Comparison of ENCODE assay signal across 1 cellular context in the genomic region with DNA sequence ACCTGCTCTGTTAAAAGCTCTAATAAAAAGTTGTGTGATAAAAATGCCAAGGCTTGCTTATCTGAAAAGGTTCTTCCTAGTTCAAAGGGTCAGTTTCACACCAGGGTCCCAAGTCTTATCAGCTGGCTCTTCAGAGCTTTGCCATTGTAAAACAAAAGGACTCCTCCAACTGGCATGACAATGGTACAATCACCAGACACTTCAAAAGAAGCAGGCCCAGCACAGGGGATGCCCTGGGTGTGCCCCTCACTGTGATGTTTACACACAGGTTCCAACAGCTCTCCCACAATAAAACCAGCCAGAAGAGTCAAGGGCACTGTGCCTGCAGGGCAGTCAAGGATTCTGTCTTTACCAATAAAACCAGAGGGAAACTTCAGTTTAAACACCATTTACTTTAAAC.
TF ChIP-seq lines count a peak whose summit lies in the region.

No MANE protein-coding gene starts in this region.

TF ChIP-seq in GM23338, 12 proteins besides CTCF, POLR2A, EP300 and RAD21 (continued from another document):
- TF ChIP-seq, protein P1, sequence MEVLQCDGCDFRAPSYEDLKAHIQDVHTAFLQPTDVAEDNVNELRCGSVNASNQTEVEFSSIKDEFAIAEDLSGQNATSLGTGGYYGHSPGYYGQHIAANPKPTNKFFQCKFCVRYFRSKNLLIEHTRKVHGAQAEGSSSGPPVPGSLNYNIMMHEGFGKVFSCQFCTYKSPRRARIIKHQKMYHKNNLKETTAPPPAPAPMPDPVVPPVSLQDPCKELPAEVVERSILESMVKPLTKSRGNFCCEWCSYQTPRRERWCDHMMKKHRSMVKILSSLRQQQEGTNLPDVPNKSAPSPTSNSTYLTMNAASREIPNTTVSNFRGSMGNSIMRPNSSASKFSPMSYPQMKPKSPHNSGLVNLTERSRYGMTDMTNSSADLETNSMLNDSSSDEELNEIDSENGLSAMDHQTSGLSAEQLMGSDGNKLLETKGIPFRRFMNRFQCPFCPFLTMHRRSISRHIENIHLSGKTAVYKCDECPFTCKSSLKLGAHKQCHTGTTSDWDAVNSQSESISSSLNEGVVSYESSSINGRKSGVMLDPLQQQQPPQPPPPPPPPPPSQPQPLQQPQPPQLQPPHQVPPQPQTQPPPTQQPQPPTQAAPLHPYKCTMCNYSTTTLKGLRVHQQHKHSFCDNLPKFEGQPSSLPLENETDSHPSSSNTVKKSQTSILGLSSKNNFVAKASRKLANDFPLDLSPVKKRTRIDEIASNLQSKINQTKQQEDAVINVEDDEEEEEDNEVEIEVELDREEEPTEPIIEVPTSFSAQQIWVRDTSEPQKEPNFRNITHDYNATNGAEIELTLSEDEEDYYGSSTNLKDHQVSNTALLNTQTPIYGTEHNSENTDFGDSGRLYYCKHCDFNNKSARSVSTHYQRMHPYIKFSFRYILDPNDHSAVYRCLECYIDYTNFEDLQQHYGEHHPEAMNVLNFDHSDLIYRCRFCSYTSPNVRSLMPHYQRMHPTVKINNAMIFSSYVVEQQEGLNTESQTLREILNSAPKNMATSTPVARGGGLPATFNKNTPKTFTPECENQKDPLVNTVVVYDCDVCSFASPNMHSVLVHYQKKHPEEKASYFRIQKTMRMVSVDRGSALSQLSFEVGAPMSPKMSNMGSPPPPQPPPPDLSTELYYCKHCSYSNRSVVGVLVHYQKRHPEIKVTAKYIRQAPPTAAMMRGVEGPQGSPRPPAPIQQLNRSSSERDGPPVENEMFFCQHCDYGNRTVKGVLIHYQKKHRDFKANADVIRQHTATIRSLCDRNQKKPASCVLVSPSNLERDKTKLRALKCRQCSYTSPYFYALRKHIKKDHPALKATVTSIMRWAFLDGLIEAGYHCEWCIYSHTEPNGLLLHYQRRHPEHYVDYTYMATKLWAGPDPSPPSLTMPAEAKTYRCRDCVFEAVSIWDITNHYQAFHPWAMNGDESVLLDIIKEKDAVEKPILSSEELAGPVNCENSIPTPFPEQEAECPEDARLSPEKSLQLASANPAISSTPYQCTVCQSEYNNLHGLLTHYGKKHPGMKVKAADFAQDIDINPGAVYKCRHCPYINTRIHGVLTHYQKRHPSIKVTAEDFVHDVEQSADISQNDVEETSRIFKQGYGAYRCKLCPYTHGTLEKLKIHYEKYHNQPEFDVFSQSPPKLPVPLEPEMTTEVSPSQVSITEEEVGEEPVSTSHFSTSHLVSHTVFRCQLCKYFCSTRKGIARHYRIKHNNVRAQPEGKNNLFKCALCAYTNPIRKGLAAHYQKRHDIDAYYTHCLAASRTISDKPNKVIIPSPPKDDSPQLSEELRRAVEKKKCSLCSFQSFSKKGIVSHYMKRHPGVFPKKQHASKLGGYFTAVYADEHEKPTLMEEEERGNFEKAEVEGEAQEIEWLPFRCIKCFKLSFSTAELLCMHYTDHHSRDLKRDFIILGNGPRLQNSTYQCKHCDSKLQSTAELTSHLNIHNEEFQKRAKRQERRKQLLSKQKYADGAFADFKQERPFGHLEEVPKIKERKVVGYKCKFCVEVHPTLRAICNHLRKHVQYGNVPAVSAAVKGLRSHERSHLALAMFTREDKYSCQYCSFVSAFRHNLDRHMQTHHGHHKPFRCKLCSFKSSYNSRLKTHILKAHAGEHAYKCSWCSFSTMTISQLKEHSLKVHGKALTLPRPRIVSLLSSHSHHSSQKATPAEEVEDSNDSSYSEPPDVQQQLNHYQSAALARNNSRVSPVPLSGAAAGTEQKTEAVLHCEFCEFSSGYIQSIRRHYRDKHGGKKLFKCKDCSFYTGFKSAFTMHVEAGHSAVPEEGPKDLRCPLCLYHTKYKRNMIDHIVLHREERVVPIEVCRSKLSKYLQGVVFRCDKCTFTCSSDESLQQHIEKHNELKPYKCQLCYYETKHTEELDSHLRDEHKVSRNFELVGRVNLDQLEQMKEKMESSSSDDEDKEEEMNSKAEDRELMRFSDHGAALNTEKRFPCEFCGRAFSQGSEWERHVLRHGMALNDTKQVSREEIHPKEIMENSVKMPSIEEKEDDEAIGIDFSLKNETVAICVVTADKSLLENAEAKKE (CRISPR knock-in tag; IDR thresholded peaks at IDR 0.05): peak; percentile 66; the same call in 1 of the 2 replicates
- TF ChIP-seq JUNB (IDR thresholded peaks at IDR 0.05; ENCODE audit: unreplicated experiment): no peak
- TF ChIP-seq, protein P2, sequence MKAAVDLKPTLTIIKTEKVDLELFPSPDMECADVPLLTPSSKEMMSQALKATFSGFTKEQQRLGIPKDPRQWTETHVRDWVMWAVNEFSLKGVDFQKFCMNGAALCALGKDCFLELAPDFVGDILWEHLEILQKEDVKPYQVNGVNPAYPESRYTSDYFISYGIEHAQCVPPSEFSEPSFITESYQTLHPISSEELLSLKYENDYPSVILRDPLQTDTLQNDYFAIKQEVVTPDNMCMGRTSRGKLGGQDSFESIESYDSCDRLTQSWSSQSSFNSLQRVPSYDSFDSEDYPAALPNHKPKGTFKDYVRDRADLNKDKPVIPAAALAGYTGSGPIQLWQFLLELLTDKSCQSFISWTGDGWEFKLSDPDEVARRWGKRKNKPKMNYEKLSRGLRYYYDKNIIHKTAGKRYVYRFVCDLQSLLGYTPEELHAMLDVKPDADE (IDR thresholded peaks at IDR 0.05): no peak
- TF ChIP-seq ZNF331 (CRISPR knock-in tag; IDR thresholded peaks at IDR 0.05; ENCODE audit: low read depth): no peak
- no peak for TF ChIP-seq ZNF114 (CRISPR knock-in tag; IDR thresholded peaks at IDR 0.05)
- TF ChIP-seq, protein P3, sequence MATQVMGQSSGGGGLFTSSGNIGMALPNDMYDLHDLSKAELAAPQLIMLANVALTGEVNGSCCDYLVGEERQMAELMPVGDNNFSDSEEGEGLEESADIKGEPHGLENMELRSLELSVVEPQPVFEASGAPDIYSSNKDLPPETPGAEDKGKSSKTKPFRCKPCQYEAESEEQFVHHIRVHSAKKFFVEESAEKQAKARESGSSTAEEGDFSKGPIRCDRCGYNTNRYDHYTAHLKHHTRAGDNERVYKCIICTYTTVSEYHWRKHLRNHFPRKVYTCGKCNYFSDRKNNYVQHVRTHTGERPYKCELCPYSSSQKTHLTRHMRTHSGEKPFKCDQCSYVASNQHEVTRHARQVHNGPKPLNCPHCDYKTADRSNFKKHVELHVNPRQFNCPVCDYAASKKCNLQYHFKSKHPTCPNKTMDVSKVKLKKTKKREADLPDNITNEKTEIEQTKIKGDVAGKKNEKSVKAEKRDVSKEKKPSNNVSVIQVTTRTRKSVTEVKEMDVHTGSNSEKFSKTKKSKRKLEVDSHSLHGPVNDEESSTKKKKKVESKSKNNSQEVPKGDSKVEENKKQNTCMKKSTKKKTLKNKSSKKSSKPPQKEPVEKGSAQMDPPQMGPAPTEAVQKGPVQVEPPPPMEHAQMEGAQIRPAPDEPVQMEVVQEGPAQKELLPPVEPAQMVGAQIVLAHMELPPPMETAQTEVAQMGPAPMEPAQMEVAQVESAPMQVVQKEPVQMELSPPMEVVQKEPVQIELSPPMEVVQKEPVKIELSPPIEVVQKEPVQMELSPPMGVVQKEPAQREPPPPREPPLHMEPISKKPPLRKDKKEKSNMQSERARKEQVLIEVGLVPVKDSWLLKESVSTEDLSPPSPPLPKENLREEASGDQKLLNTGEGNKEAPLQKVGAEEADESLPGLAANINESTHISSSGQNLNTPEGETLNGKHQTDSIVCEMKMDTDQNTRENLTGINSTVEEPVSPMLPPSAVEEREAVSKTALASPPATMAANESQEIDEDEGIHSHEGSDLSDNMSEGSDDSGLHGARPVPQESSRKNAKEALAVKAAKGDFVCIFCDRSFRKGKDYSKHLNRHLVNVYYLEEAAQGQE (IDR thresholded peaks at IDR 0.05; ENCODE audit: unreplicated experiment): no peak
